In genomic region chr2:177329035-177329434, GRCh38 we compare ENCODE assay signal across 15 cellular contexts.
"Had no signal": no experiment of that assay in that cellular context is flagged by ENCODE, and none has a peak within 500 bp of the region (broad histone marks: within the 10 kb centered on the region; RNA-seq: fewer than 3 reads in every experiment).

No MANE protein-coding gene starts in this region.

- H3K36me3 Mint-ChIP-seq: activated CD4-positive, alpha-beta memory T cell treated with anti-CD3 and anti-CD28 coated beads for 36 hours; WTC11 had no signal

- H3K36me3 ChIP-seq: ascending aorta, esophagus muscularis mucosa had no signal

- H3K27ac Mint-ChIP-seq: activated CD4-positive, alpha-beta memory T cell treated with anti-CD3 and anti-CD28 coated beads for 36 hours; activated T-helper 1 cell treated with anti-CD3 and anti-CD28 coated beads, Interleukin-12 subunit alpha, Interleukin-12 subunit beta, Interleukin-2, Interleukin-4 antibody, amounts not matched to agents 30 ng/mL and 10 ng/mL and 1 ng/mL, durations not matched to agents 14 hours and 24 hours and 36 hours; stimulated activated naive CD8-positive, alpha-beta T cell treated with anti-CD3 and anti-CD28 coated beads, Interleukin-15, Interleukin-2, amounts not matched to agents 100 ng/mL and 50 ng/mL, for 24 hours; WTC11 had no signal

- FAIRE-seq: bronchial epithelial cell, endometrium had no signal

- H3K27ac ChIP-seq: ascending aorta, esophagus muscularis mucosa, testis had no signal

- H3K9me3 Mint-ChIP-seq: activated CD4-positive, alpha-beta memory T cell treated with anti-CD3 and anti-CD28 coated beads for 36 hours; activated T-helper 1 cell treated with anti-CD3 and anti-CD28 coated beads, Interleukin-12 subunit alpha, Interleukin-12 subunit beta, Interleukin-2, Interleukin-4 antibody, amounts not matched to agents 30 ng/mL and 10 ng/mL and 1 ng/mL, durations not matched to agents 14 hours and 24 hours and 36 hours; stimulated activated naive CD8-positive, alpha-beta T cell treated with anti-CD3 and anti-CD28 coated beads, Interleukin-15, Interleukin-2, amounts not matched to agents 100 ng/mL and 50 ng/mL, for 24 hours; WTC11 had no signal

- H3K9me3 ChIP-seq: ascending aorta, esophagus muscularis mucosa, testis had no signal

- H3K27me3 ChIP-seq: ascending aorta, esophagus muscularis mucosa, testis had no signal

- H3K27me3 Mint-ChIP-seq: activated CD4-positive, alpha-beta memory T cell treated with anti-CD3 and anti-CD28 coated beads for 36 hours; stimulated activated naive CD8-positive, alpha-beta T cell treated with anti-CD3 and anti-CD28 coated beads, Interleukin-15, Interleukin-2, amounts not matched to agents 100 ng/mL and 50 ng/mL, for 24 hours had no signal

- ATAC-seq: WTC11 had no signal

- DNase-seq: activated CD4-positive, alpha-beta memory T cell treated with anti-CD3 and anti-CD28 coated beads for 36 hours; activated CD8-positive, alpha-beta memory T cell treated with anti-CD3 and anti-CD28 coated beads, Interleukin-2, amount 50 U/mL, for 48 hours; hypothalamus; kidney glomerular epithelial cell; mesendoderm; stimulated activated CD4-positive, alpha-beta T cell treated with anti-CD3 and anti-CD28 coated beads, Interleukin-2, amount 100 ng/mL, for 48 hours; T-helper 9 cell; testis had no signal

- H3K4me3 ChIP-seq: ascending aorta, esophagus muscularis mucosa, testis had no signal

- H3K4me3 Mint-ChIP-seq: activated CD4-positive, alpha-beta memory T cell treated with anti-CD3 and anti-CD28 coated beads for 36 hours; activated T-helper 1 cell treated with anti-CD3 and anti-CD28 coated beads, Interleukin-12 subunit alpha, Interleukin-12 subunit beta, Interleukin-2, Interleukin-4 antibody, amounts not matched to agents 30 ng/mL and 10 ng/mL and 1 ng/mL, durations not matched to agents 14 hours and 24 hours and 36 hours; stimulated activated naive CD8-positive, alpha-beta T cell treated with anti-CD3 and anti-CD28 coated beads, Interleukin-15, Interleukin-2, amounts not matched to agents 100 ng/mL and 50 ng/mL, for 24 hours; WTC11 had no signal
